In the genomic region with DNA sequence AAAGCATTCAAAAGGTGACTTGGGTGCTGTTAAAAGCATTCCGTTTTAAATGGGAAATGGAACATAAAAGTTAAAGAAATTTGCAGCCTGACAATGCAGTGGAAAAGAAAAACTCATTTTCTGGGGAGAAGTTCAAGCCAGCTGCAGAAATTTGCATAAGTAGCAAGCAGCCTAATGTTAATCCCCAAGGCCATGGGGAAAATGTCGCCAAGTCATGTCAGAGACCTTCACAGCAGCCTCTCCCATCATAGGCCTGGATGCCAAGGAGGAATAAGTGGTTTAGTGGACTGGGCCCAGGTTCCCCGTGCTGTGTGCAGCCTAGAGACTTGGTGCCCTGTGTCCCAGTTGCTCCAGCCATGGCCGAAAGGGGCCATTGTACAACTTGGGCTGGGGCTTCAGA, we compare ENCODE assay signal across 16 cellular contexts.
A peak's percentile ranks its signal among the peaks of the same experiment; 100 is the strongest.
DNase-seq lines count a peak whose midpoint lies in the region; ATAC-seq and TF ChIP-seq lines count a peak whose summit lies in the region.
"Had no signal": no experiment of that assay in that cellular context is flagged by ENCODE, and none has a peak within 500 bp of the region (broad histone marks: within the 10 kb centered on the region; RNA-seq: fewer than 3 reads in every experiment).

No MANE protein-coding gene starts in this region.

- no peak overlapping the region for H2BK5ac ChIP-seq in mesenchymal stem cell (ENCODE audit: low read depth, low read length, poor library complexity, severe bottlenecking)
- no peak overlapping the region for H2BK5ac ChIP-seq in trophoblast cell (ENCODE audit: low read depth, low read length, poor library complexity)

- H3K27ac ChIP-seq in OCI-LY1 (ENCODE audit: low read depth, low read length, poor library complexity, severe bottlenecking) (peak overlapping the region; percentile 23), mesenchymal stem cell (ENCODE audit: low read length, poor library complexity, severe bottlenecking) (no peak overlapping the region), trophoblast cell (ENCODE audit: low read depth, low read length) (no peak overlapping the region)
- H3K27ac ChIP-seq: BLaER1 treated with 17β-estradiol and CSF1 and Interleukin-3, amounts not matched to agents 10 nM and 100 nM; HL-60 had no signal

- H4K20me1 ChIP-seq in OCI-LY1 (ENCODE audit: insufficient read depth, low read length) = no peaks in the 10 kb centered on the region
- H4K20me1 ChIP-seq: BLaER1 treated with 17β-estradiol and CSF1 and Interleukin-3, amounts not matched to agents 10 nM and 100 nM had no signal

- H3K9me3 Mint-ChIP-seq in HFFc6 = peaks cover 4% of the 10 kb centered on the region
- no peaks in the 10 kb centered on the region for H3K9me3 Mint-ChIP-seq in activated CD8-positive, alpha-beta memory T cell treated with anti-CD3 and anti-CD28 coated beads, Interleukin-2, amount 10 ng/mL, durations not matched to agents 7 days and 5 days (ENCODE audit: low read depth)
- H3K9me3 Mint-ChIP-seq: CD8-positive, alpha-beta memory T cell had no signal

- H3K9me2 ChIP-seq in OCI-LY1 (ENCODE audit: low read depth, low read length) = no peaks in the 10 kb centered on the region

- H3K4me1 ChIP-seq in OCI-LY1 (ENCODE audit: insufficient read depth, low read length, severe bottlenecking) (peaks cover 23% of the 10 kb centered on the region), mesenchymal stem cell (ENCODE audit: control insufficient read depth, insufficient read depth, low read depth, low read length) (peaks cover 2% of the 10 kb centered on the region), trophoblast cell (ENCODE audit: control insufficient read depth in 1 of 2, insufficient read depth in 2 of 2, low read length in 2 of 2) (no peaks in the 10 kb centered on the region)
- H3K4me1 ChIP-seq: BLaER1 treated with 17β-estradiol and CSF1 and Interleukin-3, amounts not matched to agents 10 nM and 100 nM had no signal

- H3K79me1 ChIP-seq in mesenchymal stem cell (replicated peaks; ENCODE audit: low read length, poor library complexity, severe bottlenecking) (no peaks in the 10 kb centered on the region), trophoblast cell (ENCODE audit: low read length) (no peaks in the 10 kb centered on the region)

- H3K4me2 ChIP-seq in OCI-LY1 (ENCODE audit: low read length) (no peak overlapping the region; the same call in 1 of the 2 replicates), mesenchymal stem cell (ENCODE audit: low read length, poor library complexity, severe bottlenecking) (no peak overlapping the region), trophoblast cell (ENCODE audit: low read length) (no peak overlapping the region)
- H3K4me2 ChIP-seq: BLaER1 treated with 17β-estradiol and CSF1 and Interleukin-3, amounts not matched to agents 10 nM and 100 nM had no signal

- DNase-seq in HFFc6 (no peak), mesenchymal stem cell (no peak), trophoblast cell (no peak), inferior parietal cortex (ENCODE audit: extremely low spot score) (no peak)
- no peak for DNase-seq in activated CD8-positive, alpha-beta memory T cell treated with anti-CD3 and anti-CD28 coated beads, Interleukin-2, amount 10 ng/mL, durations not matched to agents 7 days and 5 days
- DNase-seq: CD8-positive, alpha-beta memory T cell; COR-L47; DMS 273 treated with DMSO at 0.1 percent for 48 hours; DMS53; DND-41; H9 had no signal

- H3F3A ChIP-seq in OCI-LY1 (ENCODE audit: insufficient read depth, low read length) = no peaks in the 10 kb centered on the region

- H3K4me3 Mint-ChIP-seq in HFFc6 = no peak overlapping the region
- H3K4me3 Mint-ChIP-seq in activated CD8-positive, alpha-beta memory T cell treated with anti-CD3 and anti-CD28 coated beads, Interleukin-2, amount 10 ng/mL, durations not matched to agents 7 days and 5 days = no peak overlapping the region
- H3K4me3 Mint-ChIP-seq: B cell; CD8-positive, alpha-beta memory T cell; H9 had no signal

- H2BK12ac ChIP-seq in mesenchymal stem cell (ENCODE audit: low read length in 2 of 2) (peak overlapping the region; percentile 40 to 95), trophoblast cell (ENCODE audit: low read length) (peak overlapping the region; percentile 80)

- peak overlapping the region; percentile 3 to 70 for H3K18ac ChIP-seq in mesenchymal stem cell (ENCODE audit: low read depth in 1 of 2, low read length in 2 of 2)
- H3K18ac ChIP-seq in trophoblast cell (ENCODE audit: low read length) = no peak overlapping the region

- H4K8ac ChIP-seq in mesenchymal stem cell (ENCODE audit: low read length) (peak overlapping the region; percentile 77), trophoblast cell (ENCODE audit: low read depth, low read length) (no peak overlapping the region)

- WGBS in mesenchymal stem cell = 85% methylated on average over 4 of the region's 4 CpGs
- WGBS in trophoblast cell (ENCODE audit: extremely low coverage, insufficient coverage, insufficient read length) = no CpG with 5 or more reads among the region's 4 CpGs

- no peak overlapping the region for H3K4me3 ChIP-seq in OCI-LY1 (ENCODE audit: low read depth, low read length, poor library complexity, severe bottlenecking)
- H3K4me3 ChIP-seq in mesenchymal stem cell (ENCODE audit: insufficient read depth in 1 of 2, low read depth in 1 of 2, low read length in 2 of 2) = no peak overlapping the region
- H3K4me3 ChIP-seq in trophoblast cell (ENCODE audit: low read depth, low read length) = no peak overlapping the region
- H3K4me3 ChIP-seq: BLaER1 treated with 17β-estradiol and CSF1 and Interleukin-3, amounts not matched to agents 10 nM and 100 nM had no signal

- H3K36me3 Mint-ChIP-seq in HFFc6 (ENCODE audit: low read depth) = peaks cover 13% of the 10 kb centered on the region; the same call in 1 of the 2 replicates
- H3K36me3 Mint-ChIP-seq in activated CD8-positive, alpha-beta memory T cell treated with anti-CD3 and anti-CD28 coated beads, Interleukin-2, amount 10 ng/mL, durations not matched to agents 7 days and 5 days = no peaks in the 10 kb centered on the region
- H3K36me3 Mint-ChIP-seq: CD8-positive, alpha-beta memory T cell had no signal

- no peak overlapping the region for H2BK15ac ChIP-seq in mesenchymal stem cell (ENCODE audit: low read depth, poor library complexity, severe bottlenecking)

- no peaks in the 10 kb centered on the region for H3K27me3 ChIP-seq in OCI-LY1 (ENCODE audit: insufficient read depth, low read length)
- no peaks in the 10 kb centered on the region for H3K27me3 ChIP-seq in mesenchymal stem cell (ENCODE audit: control insufficient read depth in 1 of 2, insufficient read depth in 1 of 2, low read length in 2 of 2)
- H3K27me3 ChIP-seq in trophoblast cell (ENCODE audit: insufficient read depth, low read length) = no peaks in the 10 kb centered on the region
- H3K27me3 ChIP-seq: BLaER1 treated with 17β-estradiol and CSF1 and Interleukin-3, amounts not matched to agents 10 nM and 100 nM had no signal

- H3K4me1 Mint-ChIP-seq in HFFc6 (ENCODE audit: low read depth) = peaks cover 74% of the 10 kb centered on the region
- no peaks in the 10 kb centered on the region for H3K4me1 Mint-ChIP-seq in activated CD8-positive, alpha-beta memory T cell treated with anti-CD3 and anti-CD28 coated beads, Interleukin-2, amount 10 ng/mL, durations not matched to agents 7 days and 5 days
- H3K4me1 Mint-ChIP-seq: CD8-positive, alpha-beta memory T cell had no signal

- H2AFZ ChIP-seq in OCI-LY1 (ENCODE audit: low read length) = no peak overlapping the region
- no peak overlapping the region for H2AFZ ChIP-seq in mesenchymal stem cell (ENCODE audit: low read depth, low read length)
- H2AFZ ChIP-seq in trophoblast cell (ENCODE audit: insufficient read depth, low read length, poor library complexity) = no peak overlapping the region

- H3K27ac Mint-ChIP-seq in HFFc6 = peak overlapping the region; percentile 96
- H3K27ac Mint-ChIP-seq in activated CD8-positive, alpha-beta memory T cell treated with anti-CD3 and anti-CD28 coated beads, Interleukin-2, amount 10 ng/mL, durations not matched to agents 7 days and 5 days = no peak overlapping the region
- H3K27ac Mint-ChIP-seq: B cell; CD8-positive, alpha-beta memory T cell; H9 had no signal

- H4K12ac ChIP-seq in trophoblast cell (ENCODE audit: low read depth, low read length) = no peak overlapping the region

- H3K14ac ChIP-seq in mesenchymal stem cell (ENCODE audit: low read length in 2 of 2) (no peak overlapping the region), trophoblast cell (ENCODE audit: low read length) (peak overlapping the region; percentile 84)

- H3K9ac ChIP-seq in OCI-LY1 (ENCODE audit: low read length) (no peak overlapping the region), mesenchymal stem cell (ENCODE audit: low read length) (no peak overlapping the region), trophoblast cell (ENCODE audit: low read length) (no peak overlapping the region)
- H3K9ac ChIP-seq: BLaER1 treated with 17β-estradiol and CSF1 and Interleukin-3, amounts not matched to agents 10 nM and 100 nM had no signal

- peak overlapping the region; percentile 19 for H2BK120ac ChIP-seq in mesenchymal stem cell (ENCODE audit: low read depth, low read length)
- no peak overlapping the region for H2BK120ac ChIP-seq in trophoblast cell (ENCODE audit: insufficient read depth, low read length, poor library complexity)

- ATAC-seq in activated CD8-positive, alpha-beta memory T cell treated with anti-CD3 and anti-CD28 coated beads, Interleukin-2, amount 10 ng/mL, durations not matched to agents 7 days and 5 days = no peak
- ATAC-seq in HG03460 (IDR thresholded peaks at IDR 0.05; ENCODE audit: unreplicated experiment) = no peak

- TF ChIP-seq CTCF in HFFc6 (IDR thresholded peaks at IDR 0.05) (no peak), OCI-LY1 (IDR thresholded peaks at IDR 0.05; ENCODE audit: low read length) (no peak)

- H3K79me2 ChIP-seq in OCI-LY1 (ENCODE audit: insufficient read depth, low read length) (no peaks in the 10 kb centered on the region), trophoblast cell (ENCODE audit: control insufficient read depth, insufficient read depth, low read length, poor library complexity) (no peaks in the 10 kb centered on the region)

- peak overlapping the region; percentile 52 for H4K91ac ChIP-seq in mesenchymal stem cell (ENCODE audit: low read length)
- H4K91ac ChIP-seq in trophoblast cell (ENCODE audit: low read depth, low read length) = no peak overlapping the region

- H3K27me3 Mint-ChIP-seq in HFFc6 (ENCODE audit: insufficient read depth) = no peaks in the 10 kb centered on the region; the same call in none of the 2 replicates
- peaks cover 2% of the 10 kb centered on the region for H3K27me3 Mint-ChIP-seq in activated CD8-positive, alpha-beta memory T cell treated with anti-CD3 and anti-CD28 coated beads, Interleukin-2, amount 10 ng/mL, durations not matched to agents 7 days and 5 days
- H3K27me3 Mint-ChIP-seq: B cell had no signal

- H3K23ac ChIP-seq in mesenchymal stem cell (ENCODE audit: low read length in 2 of 2) (no peak overlapping the region), trophoblast cell (ENCODE audit: low read length) (no peak overlapping the region)

- CTCF ChIA-PET in activated CD8-positive, alpha-beta memory T cell treated with anti-CD3 and anti-CD28 coated beads, Interleukin-2, amount 10 ng/mL, durations not matched to agents 7 days and 5 days (lab: Charles Lee) = no interaction called here

- H3K4ac ChIP-seq in mesenchymal stem cell (ENCODE audit: low read depth in 1 of 2, low read length in 2 of 2) (peak overlapping the region in 1 of 2 experiments; percentile 47), trophoblast cell (ENCODE audit: low read depth, low read length) (no peak overlapping the region)

- peaks cover 4% of the 10 kb centered on the region for H3K9me3 ChIP-seq in OCI-LY1 (ENCODE audit: low read length)
- H3K9me3 ChIP-seq in mesenchymal stem cell (ENCODE audit: control insufficient read depth, low read length) = no peaks in the 10 kb centered on the region
- no peaks in the 10 kb centered on the region for H3K9me3 ChIP-seq in trophoblast cell (ENCODE audit: insufficient read depth, low read depth, low read length)

- H3K36me3 ChIP-seq in OCI-LY1 (ENCODE audit: insufficient read depth, low read length) (no peaks in the 10 kb centered on the region; the same call in 1 of the 2 replicates), mesenchymal stem cell (ENCODE audit: control insufficient read depth in 1 of 2, insufficient read depth in 2 of 2, low read depth in 1 of 2, low read length in 2 of 2) (no peaks in the 10 kb centered on the region), trophoblast cell (ENCODE audit: control insufficient read depth in 1 of 2, insufficient read depth in 2 of 2, low read length in 2 of 2) (no peaks in the 10 kb centered on the region)
- H3K36me3 ChIP-seq: BLaER1 treated with 17β-estradiol and CSF1 and Interleukin-3, amounts not matched to agents 10 nM and 100 nM had no signal

- H2AK5ac ChIP-seq in mesenchymal stem cell (ENCODE audit: low read length, severe bottlenecking) (peak overlapping the region; percentile 12), trophoblast cell (ENCODE audit: low read length) (no peak overlapping the region)
